In the genomic region with DNA sequence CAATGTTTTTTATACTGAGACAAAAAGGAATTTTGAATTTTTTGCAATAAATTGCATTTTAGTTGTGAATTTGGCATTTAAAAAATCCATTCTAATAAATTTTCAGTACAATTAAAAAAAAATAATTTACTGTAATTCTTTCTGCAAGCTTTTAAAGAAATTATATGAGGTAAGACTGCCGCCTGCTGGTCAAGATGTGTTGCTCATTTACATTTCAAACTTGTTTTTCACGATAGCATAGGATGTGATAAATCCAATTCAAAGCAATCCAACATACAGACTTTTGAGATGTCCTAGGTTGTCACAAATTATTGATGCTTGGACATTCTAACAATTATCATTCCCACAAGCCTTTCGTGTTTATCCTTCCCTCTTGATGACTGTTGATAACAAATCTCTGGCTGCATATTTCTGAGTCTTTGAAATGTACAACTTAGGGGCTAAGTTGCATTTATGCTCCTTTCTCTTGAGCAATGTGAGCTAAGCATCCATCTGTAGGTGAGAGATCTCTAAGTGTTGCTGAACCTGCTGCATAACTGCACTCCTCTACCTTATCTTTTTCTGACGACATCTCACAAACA, we compare ENCODE assay signal across 1 cellular context.
TF ChIP-seq lines count a peak whose summit lies in the region.

No MANE protein-coding gene starts in this region.

TF ChIP-seq in GM23338, 12 proteins besides CTCF, POLR2A, EP300 and RAD21 (continued from another document):
- TF ChIP-seq, protein P1, sequence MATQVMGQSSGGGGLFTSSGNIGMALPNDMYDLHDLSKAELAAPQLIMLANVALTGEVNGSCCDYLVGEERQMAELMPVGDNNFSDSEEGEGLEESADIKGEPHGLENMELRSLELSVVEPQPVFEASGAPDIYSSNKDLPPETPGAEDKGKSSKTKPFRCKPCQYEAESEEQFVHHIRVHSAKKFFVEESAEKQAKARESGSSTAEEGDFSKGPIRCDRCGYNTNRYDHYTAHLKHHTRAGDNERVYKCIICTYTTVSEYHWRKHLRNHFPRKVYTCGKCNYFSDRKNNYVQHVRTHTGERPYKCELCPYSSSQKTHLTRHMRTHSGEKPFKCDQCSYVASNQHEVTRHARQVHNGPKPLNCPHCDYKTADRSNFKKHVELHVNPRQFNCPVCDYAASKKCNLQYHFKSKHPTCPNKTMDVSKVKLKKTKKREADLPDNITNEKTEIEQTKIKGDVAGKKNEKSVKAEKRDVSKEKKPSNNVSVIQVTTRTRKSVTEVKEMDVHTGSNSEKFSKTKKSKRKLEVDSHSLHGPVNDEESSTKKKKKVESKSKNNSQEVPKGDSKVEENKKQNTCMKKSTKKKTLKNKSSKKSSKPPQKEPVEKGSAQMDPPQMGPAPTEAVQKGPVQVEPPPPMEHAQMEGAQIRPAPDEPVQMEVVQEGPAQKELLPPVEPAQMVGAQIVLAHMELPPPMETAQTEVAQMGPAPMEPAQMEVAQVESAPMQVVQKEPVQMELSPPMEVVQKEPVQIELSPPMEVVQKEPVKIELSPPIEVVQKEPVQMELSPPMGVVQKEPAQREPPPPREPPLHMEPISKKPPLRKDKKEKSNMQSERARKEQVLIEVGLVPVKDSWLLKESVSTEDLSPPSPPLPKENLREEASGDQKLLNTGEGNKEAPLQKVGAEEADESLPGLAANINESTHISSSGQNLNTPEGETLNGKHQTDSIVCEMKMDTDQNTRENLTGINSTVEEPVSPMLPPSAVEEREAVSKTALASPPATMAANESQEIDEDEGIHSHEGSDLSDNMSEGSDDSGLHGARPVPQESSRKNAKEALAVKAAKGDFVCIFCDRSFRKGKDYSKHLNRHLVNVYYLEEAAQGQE (IDR thresholded peaks at IDR 0.05; ENCODE audit: unreplicated experiment): no peak
- TF ChIP-seq ZNF331 (CRISPR knock-in tag; IDR thresholded peaks at IDR 0.05; ENCODE audit: low read depth) (no peak), CREB1 (CRISPR knock-in tag; IDR thresholded peaks at IDR 0.05; ENCODE audit: low read depth) (no peak), POLR2AphosphoS5 (IDR thresholded peaks at IDR 0.05; ENCODE audit: low read depth) (no peak), NANOG (IDR thresholded peaks at IDR 0.05; ENCODE audit: borderline replicate concordance) (no peak)
- TF ChIP-seq, protein P2, sequence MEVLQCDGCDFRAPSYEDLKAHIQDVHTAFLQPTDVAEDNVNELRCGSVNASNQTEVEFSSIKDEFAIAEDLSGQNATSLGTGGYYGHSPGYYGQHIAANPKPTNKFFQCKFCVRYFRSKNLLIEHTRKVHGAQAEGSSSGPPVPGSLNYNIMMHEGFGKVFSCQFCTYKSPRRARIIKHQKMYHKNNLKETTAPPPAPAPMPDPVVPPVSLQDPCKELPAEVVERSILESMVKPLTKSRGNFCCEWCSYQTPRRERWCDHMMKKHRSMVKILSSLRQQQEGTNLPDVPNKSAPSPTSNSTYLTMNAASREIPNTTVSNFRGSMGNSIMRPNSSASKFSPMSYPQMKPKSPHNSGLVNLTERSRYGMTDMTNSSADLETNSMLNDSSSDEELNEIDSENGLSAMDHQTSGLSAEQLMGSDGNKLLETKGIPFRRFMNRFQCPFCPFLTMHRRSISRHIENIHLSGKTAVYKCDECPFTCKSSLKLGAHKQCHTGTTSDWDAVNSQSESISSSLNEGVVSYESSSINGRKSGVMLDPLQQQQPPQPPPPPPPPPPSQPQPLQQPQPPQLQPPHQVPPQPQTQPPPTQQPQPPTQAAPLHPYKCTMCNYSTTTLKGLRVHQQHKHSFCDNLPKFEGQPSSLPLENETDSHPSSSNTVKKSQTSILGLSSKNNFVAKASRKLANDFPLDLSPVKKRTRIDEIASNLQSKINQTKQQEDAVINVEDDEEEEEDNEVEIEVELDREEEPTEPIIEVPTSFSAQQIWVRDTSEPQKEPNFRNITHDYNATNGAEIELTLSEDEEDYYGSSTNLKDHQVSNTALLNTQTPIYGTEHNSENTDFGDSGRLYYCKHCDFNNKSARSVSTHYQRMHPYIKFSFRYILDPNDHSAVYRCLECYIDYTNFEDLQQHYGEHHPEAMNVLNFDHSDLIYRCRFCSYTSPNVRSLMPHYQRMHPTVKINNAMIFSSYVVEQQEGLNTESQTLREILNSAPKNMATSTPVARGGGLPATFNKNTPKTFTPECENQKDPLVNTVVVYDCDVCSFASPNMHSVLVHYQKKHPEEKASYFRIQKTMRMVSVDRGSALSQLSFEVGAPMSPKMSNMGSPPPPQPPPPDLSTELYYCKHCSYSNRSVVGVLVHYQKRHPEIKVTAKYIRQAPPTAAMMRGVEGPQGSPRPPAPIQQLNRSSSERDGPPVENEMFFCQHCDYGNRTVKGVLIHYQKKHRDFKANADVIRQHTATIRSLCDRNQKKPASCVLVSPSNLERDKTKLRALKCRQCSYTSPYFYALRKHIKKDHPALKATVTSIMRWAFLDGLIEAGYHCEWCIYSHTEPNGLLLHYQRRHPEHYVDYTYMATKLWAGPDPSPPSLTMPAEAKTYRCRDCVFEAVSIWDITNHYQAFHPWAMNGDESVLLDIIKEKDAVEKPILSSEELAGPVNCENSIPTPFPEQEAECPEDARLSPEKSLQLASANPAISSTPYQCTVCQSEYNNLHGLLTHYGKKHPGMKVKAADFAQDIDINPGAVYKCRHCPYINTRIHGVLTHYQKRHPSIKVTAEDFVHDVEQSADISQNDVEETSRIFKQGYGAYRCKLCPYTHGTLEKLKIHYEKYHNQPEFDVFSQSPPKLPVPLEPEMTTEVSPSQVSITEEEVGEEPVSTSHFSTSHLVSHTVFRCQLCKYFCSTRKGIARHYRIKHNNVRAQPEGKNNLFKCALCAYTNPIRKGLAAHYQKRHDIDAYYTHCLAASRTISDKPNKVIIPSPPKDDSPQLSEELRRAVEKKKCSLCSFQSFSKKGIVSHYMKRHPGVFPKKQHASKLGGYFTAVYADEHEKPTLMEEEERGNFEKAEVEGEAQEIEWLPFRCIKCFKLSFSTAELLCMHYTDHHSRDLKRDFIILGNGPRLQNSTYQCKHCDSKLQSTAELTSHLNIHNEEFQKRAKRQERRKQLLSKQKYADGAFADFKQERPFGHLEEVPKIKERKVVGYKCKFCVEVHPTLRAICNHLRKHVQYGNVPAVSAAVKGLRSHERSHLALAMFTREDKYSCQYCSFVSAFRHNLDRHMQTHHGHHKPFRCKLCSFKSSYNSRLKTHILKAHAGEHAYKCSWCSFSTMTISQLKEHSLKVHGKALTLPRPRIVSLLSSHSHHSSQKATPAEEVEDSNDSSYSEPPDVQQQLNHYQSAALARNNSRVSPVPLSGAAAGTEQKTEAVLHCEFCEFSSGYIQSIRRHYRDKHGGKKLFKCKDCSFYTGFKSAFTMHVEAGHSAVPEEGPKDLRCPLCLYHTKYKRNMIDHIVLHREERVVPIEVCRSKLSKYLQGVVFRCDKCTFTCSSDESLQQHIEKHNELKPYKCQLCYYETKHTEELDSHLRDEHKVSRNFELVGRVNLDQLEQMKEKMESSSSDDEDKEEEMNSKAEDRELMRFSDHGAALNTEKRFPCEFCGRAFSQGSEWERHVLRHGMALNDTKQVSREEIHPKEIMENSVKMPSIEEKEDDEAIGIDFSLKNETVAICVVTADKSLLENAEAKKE (CRISPR knock-in tag; IDR thresholded peaks at IDR 0.05): no peak
